18 cellular contexts compared by ENCODE assay signal in genomic region chr6:43673444-43674063, GRCh38. TPM values are rescaled to one million over a fixed set of nuclear protein-coding genes. Genes with fewer than 3 reads are reported as not detected.
DNase-seq lines count a peak whose midpoint lies in the region; ATAC-seq and TF ChIP-seq lines count a peak whose summit lies in the region.
"Had no signal": no experiment of that assay in that cellular context is flagged by ENCODE, and none has a peak within 500 bp of the region (broad histone marks: within the 10 kb centered on the region; RNA-seq: fewer than 3 reads in every experiment).

No MANE protein-coding gene starts in this region.

- H3K4me1 Mint-ChIP-seq in osteocyte (ENCODE audit: unreplicated experiment), result peaks cover 6% of the 10 kb centered on the region

- intact Hi-C loops in upper lobe of right lung (cut with DNase I), result no loop called here

- no peaks in the 10 kb centered on the region for H3K9me3 ChIP-seq in upper lobe of right lung
- H3K9me3 ChIP-seq: BE2C, suprapubic skin had no signal

- DNase-seq in anterior cingulate cortex (lab: John Stamatoyannopoulos, UW) (peak in 50 of 58 donors; percentile 18 to 87 (median 49)), globus pallidus (ENCODE audit: low spot score) (peak; percentile 42), nucleus accumbens (lab: John Stamatoyannopoulos, UW) (peak in 35 of 56 donors; percentile 5 to 71 (median 22)), upper lobe of right lung (no peak), osteocyte (ENCODE audit: extremely low spot score, unreplicated experiment) (no peak), NOMO-1 treated with DMSO at 0.1 percent for 48 hours (lab: John Stamatoyannopoulos, UW; ENCODE audit: unreplicated experiment) (no peak)
- DNase-seq: activated B cell treated with CpG ODN at 0.5 μM for 24 hours; activated CD8-positive, alpha-beta memory T cell treated with anti-CD3 and anti-CD28 coated beads for 24 hours; BE2C; effector memory CD8-positive, alpha-beta T cell; Kasumi-1; NCI-H1105; PC-3; stimulated activated CD4-positive, alpha-beta T cell treated with anti-CD3 and anti-CD28 coated beads, Interleukin-2, amount 100 ng/mL, for 48 hours had no signal

- H3K4me3 Mint-ChIP-seq in osteocyte (ENCODE audit: unreplicated experiment), result no peak overlapping the region
- H3K4me3 Mint-ChIP-seq: activated B cell treated with CpG ODN at 0.5 μM for 24 hours; activated naive CD8-positive, alpha-beta T cell; effector memory CD8-positive, alpha-beta T cell; T-helper 2 cell treated with Interferon-gamma antibody and Interleukin-4, amounts not matched to agents 5 μg/mL and 100 μg/mL, for 36 hours had no signal

- peaks cover 19% of the 10 kb centered on the region for H3K4me1 ChIP-seq in upper lobe of right lung

- no peak overlapping the region for H3K27ac Mint-ChIP-seq in osteocyte (ENCODE audit: unreplicated experiment)
- H3K27ac Mint-ChIP-seq: activated B cell treated with CpG ODN at 0.5 μM for 24 hours; activated naive CD8-positive, alpha-beta T cell; effector memory CD8-positive, alpha-beta T cell; T-helper 2 cell treated with Interferon-gamma antibody and Interleukin-4, amounts not matched to agents 5 μg/mL and 100 μg/mL, for 36 hours had no signal

- TF ChIP-seq CTCF in upper lobe of right lung (IDR thresholded peaks at IDR 0.05) (no peak), osteocyte (IDR thresholded peaks at IDR 0.05) (no peak)

- peaks cover 30% of the 10 kb centered on the region for H3K36me3 Mint-ChIP-seq in osteocyte (ENCODE audit: unreplicated experiment)
- H3K36me3 Mint-ChIP-seq: activated naive CD8-positive, alpha-beta T cell had no signal

- peaks cover 70% of the 10 kb centered on the region for H3K36me3 ChIP-seq in upper lobe of right lung

- ATAC-seq in upper lobe of right lung, result no peak
- no peak for ATAC-seq in GM18517 (IDR thresholded peaks at IDR 0.05; ENCODE audit: unreplicated experiment)
- ATAC-seq: effector memory CD8-positive, alpha-beta T cell; PC-3 had no signal

- H3K9me3 Mint-ChIP-seq in osteocyte (ENCODE audit: unreplicated experiment), result no peaks in the 10 kb centered on the region
- H3K9me3 Mint-ChIP-seq: activated B cell treated with CpG ODN at 0.5 μM for 24 hours; effector memory CD8-positive, alpha-beta T cell; T-helper 2 cell treated with Interferon-gamma antibody and Interleukin-4, amounts not matched to agents 5 μg/mL and 100 μg/mL, for 36 hours had no signal

- no peaks in the 10 kb centered on the region for H3K27me3 Mint-ChIP-seq in osteocyte (ENCODE audit: unreplicated experiment)
- H3K27me3 Mint-ChIP-seq: activated B cell treated with CpG ODN at 0.5 μM for 24 hours; activated naive CD8-positive, alpha-beta T cell; effector memory CD8-positive, alpha-beta T cell had no signal

- peak overlapping the region; percentile 52 for H3K27ac ChIP-seq in upper lobe of right lung
- H3K27ac ChIP-seq: suprapubic skin had no signal

- no peaks in the 10 kb centered on the region for H3K27me3 ChIP-seq in upper lobe of right lung
- H3K27me3 ChIP-seq: BE2C, suprapubic skin had no signal

- no peak overlapping the region for H3K4me3 ChIP-seq in upper lobe of right lung
- H3K4me3 ChIP-seq: suprapubic skin had no signal

RNA-seq across cellular contexts. Expression of gene MRPS18A, which starts 14.0 kb away (rescaled TPM):
- total RNA-seq in upper lobe of right lung, result 28.1 TPM
- 35.3 and 37.3 TPM in 2 replicates for total RNA-seq in osteocyte

RNA-seq across cellular contexts. Expression of gene RSPH9, which starts 28.7 kb away (rescaled TPM):
- total RNA-seq in upper lobe of right lung, result 0.20 TPM
- 0.16 and 0.26 TPM in 2 replicates for total RNA-seq in osteocyte
- total RNA-seq: activated B cell treated with CpG ODN at 0.5 μM for 24 hours, PC-3 had no signal

RNA-seq across cellular contexts. Expression of gene MAD2L1BP, which starts 37.9 kb away (rescaled TPM):
- total RNA-seq in upper lobe of right lung (18.5 TPM), osteocyte (24.2 and 27.5 TPM in 2 replicates)

RNA-seq across cellular contexts. Expression of gene GTPBP2, which starts 44.5 kb away (rescaled TPM):
- total RNA-seq in upper lobe of right lung (85.7 TPM), osteocyte (84.9 and 86.4 TPM in 2 replicates)

Comparison
In these comparisons a context has a peak if more than half of its experiments do, and no peak if none do; other contexts are left out.
1. DNase-seq: peak in anterior cingulate cortex (50 of 58), globus pallidus (single experiment) and nucleus accumbens (35 of 56); none in upper lobe of right lung (single experiment), osteocyte (single experiment) and NOMO-1 treated with DMSO at 0.1 percent for 48 hours (single experiment).